ENCODE assay signal across 13 cellular contexts in the genomic region with DNA sequence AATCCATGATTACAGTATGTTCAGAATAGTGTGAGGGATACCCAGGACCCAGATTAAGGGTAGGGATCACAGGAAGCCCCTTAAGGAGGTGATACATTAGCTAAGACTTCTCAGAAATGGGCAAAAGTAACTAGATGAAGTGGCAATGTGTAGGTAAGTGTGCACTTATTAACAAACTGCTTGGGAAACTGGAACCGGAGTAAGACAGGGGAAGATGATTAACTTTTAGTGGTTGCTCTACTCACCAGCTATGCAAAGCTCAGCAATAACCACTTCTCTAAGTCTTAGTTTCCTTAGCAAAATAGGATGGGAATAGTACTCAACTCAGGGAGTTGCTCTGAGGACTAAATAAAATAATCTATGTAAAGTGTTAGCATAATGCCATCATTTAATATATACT.
A peak's percentile ranks its signal among the peaks of the same experiment; 100 is the strongest.
DNase-seq lines count a peak whose midpoint lies in the region; ATAC-seq and TF ChIP-seq lines count a peak whose summit lies in the region.
"Had no signal": no experiment of that assay in that cellular context is flagged by ENCODE, and none has a peak within 500 bp of the region (broad histone marks: within the 10 kb centered on the region; RNA-seq: fewer than 3 reads in every experiment).

No MANE protein-coding gene starts in this region.

- intact Hi-C loops in left colon (cut with DNase I, micrococcal nuclease): no loop called here

- WGBS in endodermal cell (ENCODE audit: insufficient coverage in 1 of 2, insufficient read length in 1 of 2), 2 experiments: 83 to 100% methylated on average over 1 of the region's 1 CpG

- no peaks in the 10 kb centered on the region for H3K27me3 ChIP-seq in endodermal cell (ENCODE audit: control insufficient read depth, insufficient read depth, low read length, poor library complexity, severe bottlenecking)
- H3K27me3 ChIP-seq: colonic mucosa had no signal

- ATAC-seq in GM19372 (IDR thresholded peaks at IDR 0.05; ENCODE audit: low read depth, unreplicated experiment) (peak; percentile 94), HG02610 (IDR thresholded peaks at IDR 0.05; ENCODE audit: unreplicated experiment) (peak; percentile 88), HG03342 (IDR thresholded peaks at IDR 0.05; ENCODE audit: unreplicated experiment) (peak; percentile 97), left colon (no peak)
- ATAC-seq: activated CD8-positive, alpha-beta T cell treated with anti-CD3 and anti-CD28 coated beads, Interleukin-2, amount 10 ng/mL, durations not matched to agents 7 days and 5 days; right cardiac atrium had no signal

- H3K4me3 Mint-ChIP-seq in endodermal cell: no peak overlapping the region
- H3K4me3 Mint-ChIP-seq: activated CD8-positive, alpha-beta T cell treated with anti-CD3 and anti-CD28 coated beads, Interleukin-2, amount 10 ng/mL, durations not matched to agents 7 days and 5 days; T-helper 1 cell treated with Interleukin-12 subunit alpha and Interleukin-12 subunit beta and Interleukin-4 antibody, amounts not matched to agents 30 μg/mL and 1 μg/mL, for 36 hours had no signal

- no peaks in the 10 kb centered on the region for H3K9me3 ChIP-seq in endodermal cell (ENCODE audit: control insufficient read depth, low read length)
- H3K9me3 ChIP-seq: Caco-2, colonic mucosa had no signal

- H3K36me3 ChIP-seq in endodermal cell (ENCODE audit: control insufficient read depth, insufficient read depth, low read length): no peaks in the 10 kb centered on the region
- H3K36me3 ChIP-seq: colonic mucosa had no signal

- H3K9ac ChIP-seq in endodermal cell (ENCODE audit: extremely low read depth, low read length, poor library complexity, severe bottlenecking): no peak overlapping the region
- H3K9ac ChIP-seq: KMS-11 had no signal

- no peaks in the 10 kb centered on the region for H3K36me3 Mint-ChIP-seq in endodermal cell (ENCODE audit: low read depth)

- no peaks in the 10 kb centered on the region for H3K27me3 Mint-ChIP-seq in endodermal cell (ENCODE audit: insufficient read depth)

- no peaks in the 10 kb centered on the region for H3K9me3 Mint-ChIP-seq in endodermal cell
- H3K9me3 Mint-ChIP-seq: T-helper 1 cell treated with Interleukin-12 subunit alpha and Interleukin-12 subunit beta and Interleukin-4 antibody, amounts not matched to agents 30 μg/mL and 1 μg/mL, for 36 hours had no signal

- DNase-seq in endodermal cell (no peak), GM20000 (ENCODE audit: low spot score) (no peak), left colon (no peak), NCI-H2227 treated with DMSO at 0.1 percent for 48 hours (lab: John Stamatoyannopoulos, UW) (no peak)
- DNase-seq: activated CD8-positive, alpha-beta T cell treated with anti-CD3 and anti-CD28 coated beads, Interleukin-2, amount 10 ng/mL, durations not matched to agents 7 days and 5 days; Caco-2; colonic mucosa; right cardiac atrium had no signal

- H3K27ac Mint-ChIP-seq in endodermal cell: no peak overlapping the region
- H3K27ac Mint-ChIP-seq: activated CD8-positive, alpha-beta T cell treated with anti-CD3 and anti-CD28 coated beads, Interleukin-2, amount 10 ng/mL, durations not matched to agents 7 days and 5 days; T-helper 1 cell treated with Interleukin-12 subunit alpha and Interleukin-12 subunit beta and Interleukin-4 antibody, amounts not matched to agents 30 μg/mL and 1 μg/mL, for 36 hours had no signal

- no peak overlapping the region for H3K4me3 ChIP-seq in endodermal cell (ENCODE audit: low read length)
- H3K4me3 ChIP-seq: colonic mucosa had no signal

- H3K27ac ChIP-seq in endodermal cell (ENCODE audit: low read depth, low read length): no peak overlapping the region
- H3K27ac ChIP-seq: colonic mucosa, KMS-11 had no signal

- no peaks in the 10 kb centered on the region for H3K4me1 Mint-ChIP-seq in endodermal cell

- no peaks in the 10 kb centered on the region for H3K4me1 ChIP-seq in endodermal cell (ENCODE audit: control insufficient read depth, insufficient read depth, low read length)
- H3K4me1 ChIP-seq: Caco-2, colonic mucosa had no signal

- TF ChIP-seq CTCF in endodermal cell (conservative IDR thresholded peaks at IDR 0.05) (no peak), GM20000 (IDR thresholded peaks at IDR 0.05; ENCODE audit: extremely low read depth, missing control alignments) (no peak)
